11 cellular contexts compared by ENCODE assay signal in genomic region chr2:63853527-63854310, GRCh38. TPM values are rescaled to one million over a fixed set of nuclear protein-coding genes. Genes with fewer than 3 reads are reported as not detected.
A peak's percentile ranks its signal among the peaks of the same experiment; 100 is the strongest.
DNase-seq lines count a peak whose midpoint lies in the region; ATAC-seq, FAIRE-seq and TF ChIP-seq lines count a peak whose summit lies in the region.
"Had no signal": no experiment of that assay in that cellular context is flagged by ENCODE, and none has a peak within 500 bp of the region (broad histone marks: within the 10 kb centered on the region; RNA-seq: fewer than 3 reads in every experiment).

No MANE protein-coding gene starts in this region.

- H3K4me1 Mint-ChIP-seq in T-cell: peaks cover 81 to 91% (median 84%) of the 10 kb centered on the region in 3 donors

- no peaks in the 10 kb centered on the region for H3K27me3 Mint-ChIP-seq in T-cell

- DNase-seq in T-cell (no peak), cardiac muscle cell (ENCODE audit: low read depth in 1 of 2, low spot score in 1 of 2) (peak in 1 of 2 donors; percentile 75), pancreas (no peak), NCI-H2107 (lab: John Stamatoyannopoulos, UW) (no peak), DMS79 (lab: John Stamatoyannopoulos, UW) (no peak)
- DNase-seq: NCI-H226 had no signal

- H3K4me3 ChIP-seq in DOHH2 (ENCODE audit: low read length) (no peak overlapping the region), cardiac muscle cell (no peak overlapping the region), pancreas (no peak overlapping the region)

- no peaks in the 10 kb centered on the region; the same call in 1 of the 2 replicates for H3K9me2 ChIP-seq in DOHH2 (replicated peaks; ENCODE audit: control insufficient read depth, low read length)

- H3K9me3 Mint-ChIP-seq in T-cell: no peaks in the 10 kb centered on the region

- no peak for FAIRE-seq in pancreas (lab: Jason Lieb, UNC)
- FAIRE-seq: colon had no signal

- WGBS in pancreas, 2 donors: 69 to 75% methylated on average over 4 of the region's 4 CpGs

- intact Hi-C loops in pancreas (cut with DNase I): no loop called here

- peak overlapping the region; percentile 91 to 97 for H3K27ac Mint-ChIP-seq in T-cell

- H3K9me3 ChIP-seq in DOHH2 (ENCODE audit: control insufficient read depth, insufficient read depth, low read length) (no peaks in the 10 kb centered on the region), cardiac muscle cell (ENCODE audit: low read depth) (no peaks in the 10 kb centered on the region), pancreas (no peaks in the 10 kb centered on the region)

- H3K4me3 Mint-ChIP-seq in T-cell: no peak overlapping the region

- TF ChIP-seq CTCF in DOHH2 (IDR thresholded peaks at IDR 0.05; ENCODE audit: low read depth, low read length, poor library complexity, severe bottlenecking) (no peak), cardiac muscle cell (IDR thresholded peaks at IDR 0.05; ENCODE audit: low read depth, low read length) (no peak), pancreas (IDR thresholded peaks at IDR 0.05) (no peak)

- POLR2A ChIA-PET in T-cell (lab: Charles Lee): interaction anchor here (0.6 to 1.3 kb wide), 4 partner anchors 9 to 25 kb away, joined by 3 to 8 read pairs (median 6); partner anchors contain the start of gene UGP2 (in 1 of the 2)

- no peak for ATAC-seq in T-cell (replicated peaks in 1 of 4)
- peak; percentile 37 to 61 (median 48) for ATAC-seq in pancreas
- ATAC-seq in GM18511 (IDR thresholded peaks at IDR 0.05; ENCODE audit: unreplicated experiment): no peak
- no peak for ATAC-seq in HG02759 (IDR thresholded peaks at IDR 0.05; ENCODE audit: unreplicated experiment)

- H3K36me3 ChIP-seq in DOHH2 (ENCODE audit: control insufficient read depth, low read length) (peaks cover 70% of the 10 kb centered on the region), cardiac muscle cell (peaks cover 17% of the 10 kb centered on the region), pancreas (peaks cover 0 to 10% (median 0%) of the 10 kb centered on the region in 3 donors)

- CTCF ChIA-PET in T-cell (lab: Charles Lee): interaction anchor here in 1 of 2 donors (0.5 to 1.3 kb wide), 4 partner anchors 8 to 628 kb away, joined by 3 to 6 read pairs (median 4); no protein-coding TSS in a partner anchor

- H3F3A ChIP-seq in DOHH2 (ENCODE audit: control insufficient read depth, insufficient read depth): peaks cover 6% of the 10 kb centered on the region; the same call in 1 of the 2 replicates

- H3K4me2 ChIP-seq in DOHH2 (ENCODE audit: low read length): peak overlapping the region; percentile 19; the same call in 1 of the 2 replicates

- H4K20me1 ChIP-seq in DOHH2 (ENCODE audit: control insufficient read depth, insufficient read depth, low read depth, low read length): peaks cover 16% of the 10 kb centered on the region; the same call in 1 of the 2 replicates

- H3K27me3 ChIP-seq in DOHH2 (ENCODE audit: control insufficient read depth, low read length) (no peaks in the 10 kb centered on the region), cardiac muscle cell (no peaks in the 10 kb centered on the region), pancreas (no peaks in the 10 kb centered on the region)

- peaks cover 22% of the 10 kb centered on the region for H3K36me3 Mint-ChIP-seq in T-cell

- H3K4me1 ChIP-seq in DOHH2 (ENCODE audit: control insufficient read depth, low read length): peaks cover 37% of the 10 kb centered on the region
- peaks cover 62% of the 10 kb centered on the region for H3K4me1 ChIP-seq in cardiac muscle cell (ENCODE audit: low read depth)
- peaks cover 8 to 30% (median 13%) of the 10 kb centered on the region in 3 donors for H3K4me1 ChIP-seq in pancreas

- H3K79me2 ChIP-seq in DOHH2 (ENCODE audit: control insufficient read depth, low read length): peaks cover 90% of the 10 kb centered on the region

- H3K27ac ChIP-seq in DOHH2 (ENCODE audit: low read depth, low read length) (no peak overlapping the region), cardiac muscle cell (peak overlapping the region; percentile 93), pancreas (no peak overlapping the region)
- H3K27ac ChIP-seq: VCaP had no signal

RNA-seq across cellular contexts. Expression of gene UGP2, which starts 12.0 kb away (rescaled TPM):
- total RNA-seq in T-cell: 100 to 1,000 TPM in 1 of 5 donors, 10 to 100 TPM in 4; 67.4 to 103 (median 80.1) TPM
- 183 and 199 TPM in 2 replicates for total RNA-seq in cardiac muscle cell
- polyA plus RNA-seq in cardiac muscle cell: 327 and 344 TPM in 2 replicates
- total RNA-seq in pancreas: 10 to 100 TPM; 40.2 to 73.4 (median 54.4) TPM
- polyA plus RNA-seq in pancreas: 10 to 100 TPM; 30.0 to 47.9 TPM

Comparison
In these comparisons a context has a peak if more than half of its experiments do, and no peak if none do; other contexts are left out.
1. ATAC-seq: peak in pancreas (4 of 4); none in T-cell (0 of 4), GM18511 (single experiment) and HG02759 (single experiment).